1 cellular context compared by ENCODE assay signal in the genomic region with DNA sequence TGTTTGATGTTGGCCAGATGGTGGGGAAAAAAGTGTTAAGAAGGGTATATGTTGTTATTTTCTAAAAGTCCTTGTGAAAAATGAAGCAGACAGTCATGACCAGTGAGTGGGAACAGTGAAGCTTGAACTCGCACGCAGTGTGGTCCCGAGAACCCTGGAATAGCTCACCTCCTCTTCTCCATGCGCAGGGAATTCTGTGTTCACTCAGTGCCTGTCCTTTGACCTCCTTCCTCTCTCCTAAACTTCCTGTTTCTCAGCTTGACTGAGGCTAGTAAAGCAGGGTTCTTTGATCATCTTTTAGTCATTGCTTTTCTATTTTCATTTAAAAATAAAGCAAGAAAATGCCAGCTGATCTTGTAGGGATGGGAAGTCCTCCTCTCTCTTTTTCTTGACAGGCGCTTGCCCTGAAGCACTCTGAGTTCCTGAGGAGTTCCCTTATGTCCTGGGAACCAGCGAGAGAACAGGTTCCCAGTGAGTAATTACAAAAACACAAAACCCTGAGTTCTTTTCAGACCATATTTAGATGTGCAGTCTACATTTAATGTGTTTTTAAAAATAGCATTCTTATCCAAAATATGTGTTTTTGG.
TF ChIP-seq lines count a peak whose summit lies in the region.

No MANE protein-coding gene starts in this region.

TF ChIP-seq in SK-N-SH treated with all-trans-retinoic acid at 6 μM for 48 hours, 23 proteins besides CTCF, POLR2A, EP300 and RAD21 (continued from another document):
- TF ChIP-seq GLIS3 (CRISPR knock-in tag; IDR thresholded peaks at IDR 0.05) (no peak), ZFP3 (CRISPR knock-in tag; IDR thresholded peaks at IDR 0.05) (no peak), TOX (CRISPR knock-in tag; IDR thresholded peaks at IDR 0.05; ENCODE audit: borderline replicate concordance) (no peak), BACH2 (CRISPR knock-in tag; IDR thresholded peaks at IDR 0.05; ENCODE audit: borderline replicate concordance) (no peak), ISL1 (CRISPR knock-in tag; IDR thresholded peaks at IDR 0.05) (no peak), ARNTL (CRISPR knock-in tag; IDR thresholded peaks at IDR 0.05; ENCODE audit: borderline replicate concordance, low read depth) (no peak), ZFP30 (CRISPR knock-in tag; IDR thresholded peaks at IDR 0.05) (no peak), CSDC2 (CRISPR knock-in tag; IDR thresholded peaks at IDR 0.05) (no peak)
- TF ChIP-seq, protein P1, sequence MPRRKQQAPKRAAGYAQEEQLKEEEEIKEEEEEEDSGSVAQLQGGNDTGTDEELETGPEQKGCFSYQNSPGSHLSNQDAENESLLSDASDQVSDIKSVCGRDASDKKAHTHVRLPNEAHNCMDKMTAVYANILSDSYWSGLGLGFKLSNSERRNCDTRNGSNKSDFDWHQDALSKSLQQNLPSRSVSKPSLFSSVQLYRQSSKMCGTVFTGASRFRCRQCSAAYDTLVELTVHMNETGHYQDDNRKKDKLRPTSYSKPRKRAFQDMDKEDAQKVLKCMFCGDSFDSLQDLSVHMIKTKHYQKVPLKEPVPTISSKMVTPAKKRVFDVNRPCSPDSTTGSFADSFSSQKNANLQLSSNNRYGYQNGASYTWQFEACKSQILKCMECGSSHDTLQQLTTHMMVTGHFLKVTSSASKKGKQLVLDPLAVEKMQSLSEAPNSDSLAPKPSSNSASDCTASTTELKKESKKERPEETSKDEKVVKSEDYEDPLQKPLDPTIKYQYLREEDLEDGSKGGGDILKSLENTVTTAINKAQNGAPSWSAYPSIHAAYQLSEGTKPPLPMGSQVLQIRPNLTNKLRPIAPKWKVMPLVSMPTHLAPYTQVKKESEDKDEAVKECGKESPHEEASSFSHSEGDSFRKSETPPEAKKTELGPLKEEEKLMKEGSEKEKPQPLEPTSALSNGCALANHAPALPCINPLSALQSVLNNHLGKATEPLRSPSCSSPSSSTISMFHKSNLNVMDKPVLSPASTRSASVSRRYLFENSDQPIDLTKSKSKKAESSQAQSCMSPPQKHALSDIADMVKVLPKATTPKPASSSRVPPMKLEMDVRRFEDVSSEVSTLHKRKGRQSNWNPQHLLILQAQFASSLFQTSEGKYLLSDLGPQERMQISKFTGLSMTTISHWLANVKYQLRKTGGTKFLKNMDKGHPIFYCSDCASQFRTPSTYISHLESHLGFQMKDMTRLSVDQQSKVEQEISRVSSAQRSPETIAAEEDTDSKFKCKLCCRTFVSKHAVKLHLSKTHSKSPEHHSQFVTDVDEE (CRISPR knock-in tag; IDR thresholded peaks at IDR 0.05), result no peak
